Comparison of ENCODE assay signal across 1 cellular context in the genomic region with DNA sequence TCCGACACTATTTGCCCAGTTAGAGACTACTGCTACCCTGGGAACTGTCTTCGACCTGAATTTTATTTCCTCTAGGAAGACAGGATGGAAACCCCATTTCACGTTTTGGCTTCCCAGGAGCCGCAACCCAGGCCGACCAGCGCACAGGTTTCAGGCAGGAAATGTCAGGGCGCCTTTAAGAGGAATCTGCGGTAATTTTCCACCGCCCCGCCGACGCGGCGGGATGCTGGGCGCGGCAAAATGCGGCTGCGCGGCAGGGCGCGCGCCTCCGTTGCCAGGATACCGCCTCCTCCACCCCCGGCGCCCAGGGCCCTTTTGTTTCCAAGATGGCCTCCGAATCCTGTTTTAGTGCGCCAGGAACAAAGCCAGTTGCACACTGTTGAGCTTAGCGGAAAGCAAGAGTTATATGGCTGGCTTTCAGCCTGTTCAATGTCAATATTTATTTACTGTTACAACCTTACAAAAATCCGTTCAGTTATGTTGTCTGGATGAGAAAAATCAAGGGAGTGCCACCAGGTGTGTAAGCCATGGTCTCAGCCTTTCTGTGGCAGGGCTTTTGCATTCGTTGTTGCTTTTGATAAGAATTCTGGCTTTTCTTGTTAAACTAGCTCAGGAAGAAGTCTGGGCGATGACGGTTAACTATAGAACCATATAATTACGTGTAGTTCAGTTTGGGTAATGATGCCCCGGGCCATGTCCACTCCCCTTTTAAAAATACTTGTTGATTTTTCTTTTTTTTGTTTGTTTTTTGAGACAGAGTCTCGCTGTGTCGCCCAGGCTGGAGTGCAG.
TF ChIP-seq lines count a peak whose summit lies in the region.

No MANE protein-coding gene starts in this region.

TF ChIP-seq in HepG2, 621 proteins besides CTCF, POLR2A, EP300 and RAD21 (continued from another document and continues in another):
- TF ChIP-seq, protein P1, sequence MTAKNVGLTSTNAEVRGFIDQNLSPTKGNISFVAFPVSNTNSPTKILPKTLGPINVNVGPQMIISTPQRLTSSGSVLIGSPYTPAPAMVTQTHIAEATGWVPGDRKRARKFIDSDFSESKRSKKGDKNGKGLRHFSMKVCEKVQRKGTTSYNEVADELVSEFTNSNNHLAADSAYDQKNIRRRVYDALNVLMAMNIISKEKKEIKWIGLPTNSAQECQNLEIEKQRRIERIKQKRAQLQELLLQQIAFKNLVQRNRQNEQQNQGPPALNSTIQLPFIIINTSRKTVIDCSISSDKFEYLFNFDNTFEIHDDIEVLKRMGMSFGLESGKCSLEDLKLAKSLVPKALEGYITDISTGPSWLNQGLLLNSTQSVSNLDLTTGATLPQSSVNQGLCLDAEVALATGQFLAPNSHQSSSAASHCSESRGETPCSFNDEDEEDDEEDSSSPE (CRISPR knock-in tag; IDR thresholded peaks at IDR 0.05) = peak; percentile 81
- TF ChIP-seq, protein P2, sequence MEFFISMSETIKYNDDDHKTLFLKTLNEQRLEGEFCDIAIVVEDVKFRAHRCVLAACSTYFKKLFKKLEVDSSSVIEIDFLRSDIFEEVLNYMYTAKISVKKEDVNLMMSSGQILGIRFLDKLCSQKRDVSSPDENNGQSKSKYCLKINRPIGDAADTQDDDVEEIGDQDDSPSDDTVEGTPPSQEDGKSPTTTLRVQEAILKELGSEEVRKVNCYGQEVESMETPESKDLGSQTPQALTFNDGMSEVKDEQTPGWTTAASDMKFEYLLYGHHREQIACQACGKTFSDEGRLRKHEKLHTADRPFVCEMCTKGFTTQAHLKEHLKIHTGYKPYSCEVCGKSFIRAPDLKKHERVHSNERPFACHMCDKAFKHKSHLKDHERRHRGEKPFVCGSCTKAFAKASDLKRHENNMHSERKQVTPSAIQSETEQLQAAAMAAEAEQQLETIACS (CRISPR knock-in tag; IDR thresholded peaks at IDR 0.05) = peak; percentile 29; the same call in 1 of the 2 replicates
- TF ChIP-seq ZNF883 (CRISPR knock-in tag; IDR thresholded peaks at IDR 0.05; ENCODE audit: not compliant biosample characterization) = peak; percentile 20
- peak; percentile 30; the same call in 1 of the 2 replicates for TF ChIP-seq TBX2 (CRISPR knock-in tag; IDR thresholded peaks at IDR 0.05; ENCODE audit: borderline replicate concordance)
- peak; percentile 73; the same call in 1 of the 2 replicates for TF ChIP-seq KAT8 (CRISPR knock-in tag; IDR thresholded peaks at IDR 0.05)
- TF ChIP-seq IRF2 (CRISPR knock-in tag; IDR thresholded peaks at IDR 0.05) = peak; percentile 39; the same call in 1 of the 2 replicates
- TF ChIP-seq BRD4 (CRISPR knock-in tag; IDR thresholded peaks at IDR 0.05) = peak; percentile 93
- TF ChIP-seq ZNF501 (CRISPR knock-in tag; IDR thresholded peaks at IDR 0.05) = no peak; the same call in 1 of the 2 replicates
- TF ChIP-seq ZNF557 (CRISPR knock-in tag; IDR thresholded peaks at IDR 0.05) = no peak; the same call in 1 of the 2 replicates
- TF ChIP-seq ZNF441 (CRISPR knock-in tag; IDR thresholded peaks at IDR 0.05; ENCODE audit: borderline replicate concordance) = peak; percentile 54; the same call in 1 of the 2 replicates
- no peak for TF ChIP-seq CREB1 (IDR thresholded peaks at IDR 0.05)
- TF ChIP-seq CREB1 (CRISPR knock-in tag; IDR thresholded peaks at IDR 0.05) = peak; percentile 53
- TF ChIP-seq, protein P3, sequence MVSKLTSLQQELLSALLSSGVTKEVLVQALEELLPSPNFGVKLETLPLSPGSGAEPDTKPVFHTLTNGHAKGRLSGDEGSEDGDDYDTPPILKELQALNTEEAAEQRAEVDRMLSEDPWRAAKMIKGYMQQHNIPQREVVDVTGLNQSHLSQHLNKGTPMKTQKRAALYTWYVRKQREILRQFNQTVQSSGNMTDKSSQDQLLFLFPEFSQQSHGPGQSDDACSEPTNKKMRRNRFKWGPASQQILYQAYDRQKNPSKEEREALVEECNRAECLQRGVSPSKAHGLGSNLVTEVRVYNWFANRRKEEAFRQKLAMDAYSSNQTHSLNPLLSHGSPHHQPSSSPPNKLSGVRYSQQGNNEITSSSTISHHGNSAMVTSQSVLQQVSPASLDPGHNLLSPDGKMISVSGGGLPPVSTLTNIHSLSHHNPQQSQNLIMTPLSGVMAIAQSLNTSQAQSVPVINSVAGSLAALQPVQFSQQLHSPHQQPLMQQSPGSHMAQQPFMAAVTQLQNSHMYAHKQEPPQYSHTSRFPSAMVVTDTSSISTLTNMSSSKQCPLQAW (CRISPR knock-in tag; IDR thresholded peaks at IDR 0.05) = 0 out of 2 replicates have a peak, but pooled peaks have one; percentile 7
- TF ChIP-seq ARNT2 (CRISPR knock-in tag; IDR thresholded peaks at IDR 0.05; ENCODE audit: low read depth) = no peak
- TF ChIP-seq ZNF879 (CRISPR knock-in tag; IDR thresholded peaks at IDR 0.05) = no peak
- TF ChIP-seq HOXA3 (CRISPR knock-in tag; IDR thresholded peaks at IDR 0.05) = peak; percentile 71
- 0 out of 2 replicates have a peak, but pooled peaks have one; percentile 37 for TF ChIP-seq ZNF724P (CRISPR knock-in tag; IDR thresholded peaks at IDR 0.05; ENCODE audit: borderline replicate concordance)
- TF ChIP-seq, protein P4, sequence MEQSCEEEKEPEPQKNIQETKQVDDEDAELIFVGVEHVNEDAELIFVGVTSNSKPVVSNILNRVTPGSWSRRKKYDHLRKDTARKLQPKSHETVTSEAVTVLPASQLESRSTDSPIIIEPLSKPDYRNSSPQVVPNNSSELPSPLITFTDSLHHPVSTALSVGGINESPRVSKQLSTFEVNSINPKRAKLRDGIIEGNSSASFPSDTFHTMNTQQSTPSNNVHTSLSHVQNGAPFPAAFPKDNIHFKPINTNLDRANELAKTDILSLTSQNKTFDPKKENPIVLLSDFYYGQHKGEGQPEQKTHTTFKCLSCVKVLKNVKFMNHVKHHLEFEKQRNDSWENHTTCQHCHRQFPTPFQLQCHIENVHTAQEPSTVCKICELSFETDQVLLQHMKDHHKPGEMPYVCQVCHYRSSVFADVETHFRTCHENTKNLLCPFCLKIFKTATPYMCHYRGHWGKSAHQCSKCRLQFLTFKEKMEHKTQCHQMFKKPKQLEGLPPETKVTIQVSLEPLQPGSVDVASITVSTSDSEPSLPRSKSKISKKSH (CRISPR knock-in tag; IDR thresholded peaks at IDR 0.05; ENCODE audit: borderline replicate concordance) = no peak
- peak; percentile 57; the same call in 1 of the 2 replicates for TF ChIP-seq ZNF350 (CRISPR knock-in tag; IDR thresholded peaks at IDR 0.05; ENCODE audit: borderline replicate concordance, low read depth)
- TF ChIP-seq ZC3H4 (CRISPR knock-in tag; IDR thresholded peaks at IDR 0.05; ENCODE audit: borderline replicate concordance) = no peak
- TF ChIP-seq RBM39 (IDR thresholded peaks at IDR 0.05; ENCODE audit: low read depth, low read length, poor library complexity, severe bottlenecking) = peak; percentile 72
- TF ChIP-seq, protein P5, sequence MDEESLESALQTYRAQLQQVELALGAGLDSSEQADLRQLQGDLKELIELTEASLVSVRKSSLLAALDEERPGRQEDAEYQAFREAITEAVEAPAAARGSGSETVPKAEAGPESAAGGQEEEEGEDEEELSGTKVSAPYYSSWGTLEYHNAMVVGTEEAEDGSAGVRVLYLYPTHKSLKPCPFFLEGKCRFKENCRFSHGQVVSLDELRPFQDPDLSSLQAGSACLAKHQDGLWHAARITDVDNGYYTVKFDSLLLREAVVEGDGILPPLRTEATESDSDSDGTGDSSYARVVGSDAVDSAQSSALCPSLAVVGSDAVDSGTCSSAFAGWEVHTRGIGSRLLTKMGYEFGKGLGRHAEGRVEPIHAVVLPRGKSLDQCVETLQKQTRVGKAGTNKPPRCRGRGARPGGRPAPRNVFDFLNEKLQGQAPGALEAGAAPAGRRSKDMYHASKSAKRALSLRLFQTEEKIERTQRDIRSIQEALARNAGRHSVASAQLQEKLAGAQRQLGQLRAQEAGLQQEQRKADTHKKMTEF (CRISPR knock-in tag; IDR thresholded peaks at IDR 0.05) = peak; percentile 59; the same call in 1 of the 2 replicates
- TF ChIP-seq NCOA2 (CRISPR knock-in tag; IDR thresholded peaks at IDR 0.05) = 0 out of 2 replicates have a peak, but pooled peaks have one; percentile 10
- peak; percentile 48; the same call in 1 of the 2 replicates for TF ChIP-seq MYC (CRISPR knock-in tag; IDR thresholded peaks at IDR 0.05; ENCODE audit: borderline replicate concordance)
- TF ChIP-seq, protein P6, sequence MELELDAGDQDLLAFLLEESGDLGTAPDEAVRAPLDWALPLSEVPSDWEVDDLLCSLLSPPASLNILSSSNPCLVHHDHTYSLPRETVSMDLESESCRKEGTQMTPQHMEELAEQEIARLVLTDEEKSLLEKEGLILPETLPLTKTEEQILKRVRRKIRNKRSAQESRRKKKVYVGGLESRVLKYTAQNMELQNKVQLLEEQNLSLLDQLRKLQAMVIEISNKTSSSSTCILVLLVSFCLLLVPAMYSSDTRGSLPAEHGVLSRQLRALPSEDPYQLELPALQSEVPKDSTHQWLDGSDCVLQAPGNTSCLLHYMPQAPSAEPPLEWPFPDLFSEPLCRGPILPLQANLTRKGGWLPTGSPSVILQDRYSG (CRISPR knock-in tag; IDR thresholded peaks at IDR 0.05) = 0 out of 2 replicates have a peak, but pooled peaks have one; percentile 48
- TF ChIP-seq, protein P7, sequence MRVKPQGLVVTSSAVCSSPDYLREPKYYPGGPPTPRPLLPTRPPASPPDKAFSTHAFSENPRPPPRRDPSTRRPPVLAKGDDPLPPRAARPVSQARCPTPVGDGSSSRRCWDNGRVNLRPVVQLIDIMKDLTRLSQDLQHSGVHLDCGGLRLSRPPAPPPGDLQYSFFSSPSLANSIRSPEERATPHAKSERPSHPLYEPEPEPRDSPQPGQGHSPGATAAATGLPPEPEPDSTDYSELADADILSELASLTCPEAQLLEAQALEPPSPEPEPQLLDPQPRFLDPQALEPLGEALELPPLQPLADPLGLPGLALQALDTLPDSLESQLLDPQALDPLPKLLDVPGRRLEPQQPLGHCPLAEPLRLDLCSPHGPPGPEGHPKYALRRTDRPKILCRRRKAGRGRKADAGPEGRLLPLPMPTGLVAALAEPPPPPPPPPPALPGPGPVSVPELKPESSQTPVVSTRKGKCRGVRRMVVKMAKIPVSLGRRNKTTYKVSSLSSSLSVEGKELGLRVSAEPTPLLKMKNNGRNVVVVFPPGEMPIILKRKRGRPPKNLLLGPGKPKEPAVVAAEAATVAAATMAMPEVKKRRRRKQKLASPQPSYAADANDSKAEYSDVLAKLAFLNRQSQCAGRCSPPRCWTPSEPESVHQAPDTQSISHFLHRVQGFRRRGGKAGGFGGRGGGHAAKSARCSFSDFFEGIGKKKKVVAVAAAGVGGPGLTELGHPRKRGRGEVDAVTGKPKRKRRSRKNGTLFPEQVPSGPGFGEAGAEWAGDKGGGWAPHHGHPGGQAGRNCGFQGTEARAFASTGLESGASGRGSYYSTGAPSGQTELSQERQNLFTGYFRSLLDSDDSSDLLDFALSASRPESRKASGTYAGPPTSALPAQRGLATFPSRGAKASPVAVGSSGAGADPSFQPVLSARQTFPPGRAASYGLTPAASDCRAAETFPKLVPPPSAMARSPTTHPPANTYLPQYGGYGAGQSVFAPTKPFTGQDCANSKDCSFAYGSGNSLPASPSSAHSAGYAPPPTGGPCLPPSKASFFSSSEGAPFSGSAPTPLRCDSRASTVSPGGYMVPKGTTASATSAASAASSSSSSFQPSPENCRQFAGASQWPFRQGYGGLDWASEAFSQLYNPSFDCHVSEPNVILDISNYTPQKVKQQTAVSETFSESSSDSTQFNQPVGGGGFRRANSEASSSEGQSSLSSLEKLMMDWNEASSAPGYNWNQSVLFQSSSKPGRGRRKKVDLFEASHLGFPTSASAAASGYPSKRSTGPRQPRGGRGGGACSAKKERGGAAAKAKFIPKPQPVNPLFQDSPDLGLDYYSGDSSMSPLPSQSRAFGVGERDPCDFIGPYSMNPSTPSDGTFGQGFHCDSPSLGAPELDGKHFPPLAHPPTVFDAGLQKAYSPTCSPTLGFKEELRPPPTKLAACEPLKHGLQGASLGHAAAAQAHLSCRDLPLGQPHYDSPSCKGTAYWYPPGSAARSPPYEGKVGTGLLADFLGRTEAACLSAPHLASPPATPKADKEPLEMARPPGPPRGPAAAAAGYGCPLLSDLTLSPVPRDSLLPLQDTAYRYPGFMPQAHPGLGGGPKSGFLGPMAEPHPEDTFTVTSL (CRISPR knock-in tag; IDR thresholded peaks at IDR 0.05; ENCODE audit: borderline replicate concordance) = peak; percentile 42; the same call in 1 of the 2 replicates
- TF ChIP-seq ZNF660 (CRISPR knock-in tag; IDR thresholded peaks at IDR 0.05; ENCODE audit: borderline replicate concordance, low read depth) = no peak
- TF ChIP-seq, protein P8, sequence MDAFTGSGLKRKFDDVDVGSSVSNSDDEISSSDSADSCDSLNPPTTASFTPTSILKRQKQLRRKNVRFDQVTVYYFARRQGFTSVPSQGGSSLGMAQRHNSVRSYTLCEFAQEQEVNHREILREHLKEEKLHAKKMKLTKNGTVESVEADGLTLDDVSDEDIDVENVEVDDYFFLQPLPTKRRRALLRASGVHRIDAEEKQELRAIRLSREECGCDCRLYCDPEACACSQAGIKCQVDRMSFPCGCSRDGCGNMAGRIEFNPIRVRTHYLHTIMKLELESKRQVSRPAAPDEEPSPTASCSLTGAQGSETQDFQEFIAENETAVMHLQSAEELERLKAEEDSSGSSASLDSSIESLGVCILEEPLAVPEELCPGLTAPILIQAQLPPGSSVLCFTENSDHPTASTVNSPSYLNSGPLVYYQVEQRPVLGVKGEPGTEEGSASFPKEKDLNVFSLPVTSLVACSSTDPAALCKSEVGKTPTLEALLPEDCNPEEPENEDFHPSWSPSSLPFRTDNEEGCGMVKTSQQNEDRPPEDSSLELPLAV (CRISPR knock-in tag; conservative IDR thresholded peaks at IDR 0.05; ENCODE audit: low read depth) = no peak
- TF ChIP-seq POLR2AphosphoS5 (IDR thresholded peaks at IDR 0.05; ENCODE audit: low read depth, low read length) = peak; percentile 85
- peak; percentile 60; the same call in 1 of the 2 replicates for TF ChIP-seq MED1 (CRISPR knock-in tag; IDR thresholded peaks at IDR 0.05)
- TF ChIP-seq ZNF670 (CRISPR knock-in tag; IDR thresholded peaks at IDR 0.05; ENCODE audit: borderline replicate concordance) = 0 out of 2 replicates have a peak, but pooled peaks have one; percentile 43
- 0 out of 2 replicates have a peak, but pooled peaks have one; percentile 17 for TF ChIP-seq NFKBIZ (CRISPR knock-in tag; IDR thresholded peaks at IDR 0.05)
- TF ChIP-seq, protein P9, sequence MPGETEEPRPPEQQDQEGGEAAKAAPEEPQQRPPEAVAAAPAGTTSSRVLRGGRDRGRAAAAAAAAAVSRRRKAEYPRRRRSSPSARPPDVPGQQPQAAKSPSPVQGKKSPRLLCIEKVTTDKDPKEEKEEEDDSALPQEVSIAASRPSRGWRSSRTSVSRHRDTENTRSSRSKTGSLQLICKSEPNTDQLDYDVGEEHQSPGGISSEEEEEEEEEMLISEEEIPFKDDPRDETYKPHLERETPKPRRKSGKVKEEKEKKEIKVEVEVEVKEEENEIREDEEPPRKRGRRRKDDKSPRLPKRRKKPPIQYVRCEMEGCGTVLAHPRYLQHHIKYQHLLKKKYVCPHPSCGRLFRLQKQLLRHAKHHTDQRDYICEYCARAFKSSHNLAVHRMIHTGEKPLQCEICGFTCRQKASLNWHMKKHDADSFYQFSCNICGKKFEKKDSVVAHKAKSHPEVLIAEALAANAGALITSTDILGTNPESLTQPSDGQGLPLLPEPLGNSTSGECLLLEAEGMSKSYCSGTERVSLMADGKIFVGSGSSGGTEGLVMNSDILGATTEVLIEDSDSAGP (CRISPR knock-in tag; IDR thresholded peaks at IDR 0.05; ENCODE audit: borderline replicate concordance) = peak; percentile 100
- peak; percentile 54; the same call in 1 of the 2 replicates for TF ChIP-seq ETV5 (CRISPR knock-in tag; IDR thresholded peaks at IDR 0.05; ENCODE audit: borderline replicate concordance)
- TF ChIP-seq PHF20 (CRISPR knock-in tag; IDR thresholded peaks at IDR 0.05) = no peak
